ENCODE assay signal across 20 cellular contexts in genomic region chr4:6410078-6410477, GRCh38.
A peak's percentile ranks its signal among the peaks of the same experiment; 100 is the strongest.
DNase-seq lines count a peak whose midpoint lies in the region; ATAC-seq and TF ChIP-seq lines count a peak whose summit lies in the region.
"Had no signal": no experiment of that assay in that cellular context is flagged by ENCODE, and none has a peak within 500 bp of the region (broad histone marks: within the 10 kb centered on the region; RNA-seq: fewer than 3 reads in every experiment).

No MANE protein-coding gene starts in this region.

- H3F3A ChIP-seq in neural progenitor cell (ENCODE audit: low read depth): peaks cover 14% of the 10 kb centered on the region

- peak overlapping the region; percentile 42 for H3K9ac ChIP-seq in neural progenitor cell
- H3K9ac ChIP-seq: KMS-11, SK-N-SH had no signal

- H4K20me1 ChIP-seq in neural progenitor cell (ENCODE audit: low read depth): peaks cover 3% of the 10 kb centered on the region

- H3K27ac ChIP-seq in neural progenitor cell: no peak overlapping the region
- H3K27ac ChIP-seq in effector memory CD4-positive, alpha-beta T cell (ENCODE audit: insufficient read depth, low read length, poor library complexity, severe bottlenecking): no peak overlapping the region
- H3K27ac ChIP-seq: A549, KMS-11 had no signal

- H3K4me3 ChIP-seq in neural progenitor cell: no peak overlapping the region
- H3K4me3 ChIP-seq in effector memory CD4-positive, alpha-beta T cell (ENCODE audit: insufficient read depth, low read depth, low read length, poor library complexity, severe bottlenecking): no peak overlapping the region
- H3K4me3 ChIP-seq: A549, GM23338 had no signal

- H3K27me3 Mint-ChIP-seq in neural progenitor cell (ENCODE audit: insufficient read depth, low read depth): peaks cover 9% of the 10 kb centered on the region

- peaks cover 30% of the 10 kb centered on the region for H3K4me1 Mint-ChIP-seq in neural progenitor cell
- H3K4me1 Mint-ChIP-seq: B cell; CD4-positive, CD25-positive, alpha-beta regulatory T cell had no signal

- H2AFZ ChIP-seq in neural progenitor cell (replicated peaks): no peak overlapping the region
- H2AFZ ChIP-seq: GM23338 had no signal

- no peaks in the 10 kb centered on the region for H3K36me3 Mint-ChIP-seq in neural progenitor cell
- H3K36me3 Mint-ChIP-seq: CD4-positive, CD25-positive, alpha-beta regulatory T cell had no signal

- TF ChIP-seq CTCF in neural progenitor cell (IDR thresholded peaks at IDR 0.05): no peak

- intact Hi-C loops in sciatic nerve (cut with DNase I): no loop called here

- peaks cover 22% of the 10 kb centered on the region for H3K4me1 ChIP-seq in neural progenitor cell
- H3K4me1 ChIP-seq in effector memory CD4-positive, alpha-beta T cell (ENCODE audit: control insufficient read depth, insufficient read depth, low read length, poor library complexity, severe bottlenecking): no peaks in the 10 kb centered on the region
- H3K4me1 ChIP-seq: A549 had no signal

- H3K36me3 ChIP-seq in neural progenitor cell: no peaks in the 10 kb centered on the region
- H3K36me3 ChIP-seq in effector memory CD4-positive, alpha-beta T cell (ENCODE audit: control insufficient read depth, insufficient read depth, low read length): no peaks in the 10 kb centered on the region

- no peak overlapping the region for H3K4me3 Mint-ChIP-seq in neural progenitor cell
- H3K4me3 Mint-ChIP-seq: B cell; CD4-positive, CD25-positive, alpha-beta regulatory T cell; GM23338 had no signal

- peaks cover 6% of the 10 kb centered on the region for H3K9me3 Mint-ChIP-seq in neural progenitor cell
- H3K9me3 Mint-ChIP-seq: GM23338 had no signal

- no peaks in the 10 kb centered on the region for H3K27me3 ChIP-seq in neural progenitor cell
- H3K27me3 ChIP-seq in effector memory CD4-positive, alpha-beta T cell (replicated peaks; ENCODE audit: control insufficient read depth, insufficient read depth, low read length, poor library complexity, severe bottlenecking): no peaks in the 10 kb centered on the region

- H3K27ac Mint-ChIP-seq in neural progenitor cell: peak overlapping the region; percentile 35
- H3K27ac Mint-ChIP-seq: B cell; CD4-positive, CD25-positive, alpha-beta regulatory T cell; GM23338 had no signal

- no peak overlapping the region for H3K4me2 ChIP-seq in neural progenitor cell
- H3K4me2 ChIP-seq: A549, GM23338, KMS-11, SK-N-SH had no signal

- no peaks in the 10 kb centered on the region for H3K79me2 ChIP-seq in neural progenitor cell (ENCODE audit: low read depth)

- ATAC-seq in GM21423 (IDR thresholded peaks at IDR 0.05; ENCODE audit: unreplicated experiment): no peak
- ATAC-seq in sciatic nerve: no peak
- ATAC-seq: A549, GM23338, HCT116 had no signal

- peak; percentile 25 for DNase-seq in NCI-H345 (lab: John Stamatoyannopoulos, UW)
- no peak for DNase-seq in NCI-H345 treated with DMSO at 0.1 percent for 48 hours (lab: John Stamatoyannopoulos, UW; ENCODE audit: unreplicated experiment)
- DNase-seq in NCI-H69 (lab: John Stamatoyannopoulos, UW): peak; percentile 54
- no peak for DNase-seq in neural progenitor cell (ENCODE audit: low spot score)
- DNase-seq in effector memory CD4-positive, alpha-beta T cell: no peak
- DNase-seq in sciatic nerve (ENCODE audit: low spot score): no peak
- DNase-seq: CD4-positive, CD25-positive, alpha-beta regulatory T cell; DMS79 treated with DMSO at 0.1 percent for 48 hours; NCI-H1092 treated with DMSO at 0.1 percent for 48 hours; NCI-H187 treated with DMSO at 0.1 percent for 48 hours; NCI-H226; NCI-H524 treated with DMSO at 0.1 percent for 48 hours; SIG-M5; SK-N-SH had no signal

- no peaks in the 10 kb centered on the region for H3K9me3 ChIP-seq in neural progenitor cell (ENCODE audit: low read depth)
- no peaks in the 10 kb centered on the region for H3K9me3 ChIP-seq in effector memory CD4-positive, alpha-beta T cell (ENCODE audit: control insufficient read depth, low read length)
- H3K9me3 ChIP-seq: A549, SK-N-SH had no signal

Comparison
In these comparisons a context has a peak if more than half of its experiments do, and no peak if none do; other contexts are left out.
1. DNase-seq: peak in NCI-H345 (single experiment) and NCI-H69 (single experiment); none in NCI-H345 treated with DMSO at 0.1 percent for 48 hours (single experiment), neural progenitor cell (single experiment), effector memory CD4-positive, alpha-beta T cell (0 of 3) and sciatic nerve (single experiment).